20 cellular contexts compared by ENCODE assay signal in the genomic region with DNA sequence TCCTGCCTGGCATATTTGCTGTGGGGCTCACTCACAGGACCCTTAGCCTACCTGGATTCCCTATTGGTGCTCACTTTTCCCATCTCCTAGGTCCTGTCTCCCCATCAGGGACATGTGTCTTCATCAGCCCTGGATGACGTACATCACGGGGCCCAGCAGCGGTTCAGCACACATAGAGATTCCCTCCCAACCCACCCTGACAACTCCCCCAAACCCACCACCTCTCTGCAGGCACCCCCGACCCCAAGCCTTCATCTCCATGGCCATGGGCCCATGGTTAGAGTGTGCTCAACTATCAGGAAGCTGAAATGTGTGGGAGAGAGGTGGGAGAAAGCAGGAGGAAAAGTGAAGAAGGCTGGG. TPM values are rescaled to one million over a fixed set of nuclear protein-coding genes. Genes with fewer than 3 reads are reported as not detected.
DNase-seq lines count a peak whose midpoint lies in the region; ATAC-seq and TF ChIP-seq lines count a peak whose summit lies in the region.
"Had no signal": no experiment of that assay in that cellular context is flagged by ENCODE, and none has a peak within 500 bp of the region (broad histone marks: within the 10 kb centered on the region; RNA-seq: fewer than 3 reads in every experiment).

No MANE protein-coding gene starts in this region.

- H3K36me3 ChIP-seq in Caco-2 (ENCODE audit: control insufficient read depth, insufficient read depth, low read length): no peaks in the 10 kb centered on the region; the same call in 1 of the 2 replicates
- H3K36me3 ChIP-seq in lower lobe of right lung: no peaks in the 10 kb centered on the region

- H3K27me3 ChIP-seq in Caco-2 (replicated peaks; ENCODE audit: control insufficient read depth, insufficient read depth, low read length) (no peaks in the 10 kb centered on the region), lower lobe of right lung (ENCODE audit: low read depth) (no peaks in the 10 kb centered on the region)

- H3K4me1 ChIP-seq in Caco-2 (no peaks in the 10 kb centered on the region), lower lobe of right lung (no peaks in the 10 kb centered on the region)

- CTCF ChIA-PET in Caco-2 (lab: Charles Lee): interaction anchor here (0.8 kb wide), 1 partner anchor 301 kb away, joined by 5 read pairs; no protein-coding TSS in a partner anchor

- no peaks in the 10 kb centered on the region for H3K9me3 Mint-ChIP-seq in Caco-2 (ENCODE audit: unreplicated experiment)
- H3K9me3 Mint-ChIP-seq in neural crest cell: no peaks in the 10 kb centered on the region
- no peaks in the 10 kb centered on the region for H3K9me3 Mint-ChIP-seq in stimulated activated effector memory CD8-positive, alpha-beta T cell treated with anti-CD3 and anti-CD28 coated beads, Interleukin-12 subunit alpha, Interleukin-12 subunit beta, amount 100 ng/mL, for 72 hours
- H3K9me3 Mint-ChIP-seq in mesothelial cell of epicardium: no peaks in the 10 kb centered on the region
- H3K9me3 Mint-ChIP-seq: CD4-positive, alpha-beta T cell; HFFc6 had no signal

- H3K4me1 Mint-ChIP-seq in Caco-2 (ENCODE audit: low read depth, unreplicated experiment) (no peaks in the 10 kb centered on the region), neural crest cell (peaks cover 9% of the 10 kb centered on the region), mesothelial cell of epicardium (peaks cover under 1% of the 10 kb centered on the region)
- peaks cover 13% of the 10 kb centered on the region for H3K4me1 Mint-ChIP-seq in stimulated activated effector memory CD8-positive, alpha-beta T cell treated with anti-CD3 and anti-CD28 coated beads, Interleukin-12 subunit alpha, Interleukin-12 subunit beta, amount 100 ng/mL, for 72 hours

- H3K36me3 Mint-ChIP-seq in Caco-2 (ENCODE audit: insufficient read depth, unreplicated experiment) (peaks cover 29% of the 10 kb centered on the region), neural crest cell (ENCODE audit: low read depth) (no peaks in the 10 kb centered on the region), mesothelial cell of epicardium (peaks cover 5% of the 10 kb centered on the region)
- H3K36me3 Mint-ChIP-seq in stimulated activated effector memory CD8-positive, alpha-beta T cell treated with anti-CD3 and anti-CD28 coated beads, Interleukin-12 subunit alpha, Interleukin-12 subunit beta, amount 100 ng/mL, for 72 hours: peaks cover 14% of the 10 kb centered on the region

- intact Hi-C loops in Caco-2 (cut with micrococcal nuclease; ENCODE audit: unreplicated experiment) (no loop called here), lower lobe of right lung (cut with DNase I) (no loop called here)

- DNase-seq in Caco-2: no peak
- DNase-seq in lower lobe of right lung: peak; percentile 23
- no peak for DNase-seq in neural crest cell (ENCODE audit: low read depth, low spot score)
- no peak for DNase-seq in stimulated activated effector memory CD8-positive, alpha-beta T cell treated with anti-CD3 and anti-CD28 coated beads, Interleukin-12 subunit alpha, Interleukin-12 subunit beta, amount 100 ng/mL, for 72 hours (ENCODE audit: low spot score in 2 of 2)
- no peak for DNase-seq in NOMO-1 treated with DMSO at 0.1 percent for 48 hours (lab: John Stamatoyannopoulos, UW; ENCODE audit: unreplicated experiment)
- no peak for DNase-seq in mesothelial cell of epicardium (ENCODE audit: low spot score in 2 of 2, unreplicated experiment in 2 of 2)
- DNase-seq: AML-193; CD4-positive, alpha-beta T cell; DMS153; GDM1; GM23248; HCEC 1CT; HFFc6 had no signal

- POLR2A ChIA-PET in Caco-2 (lab: Charles Lee): no interaction called here

- ATAC-seq in lower lobe of right lung: no peak
- no peak for ATAC-seq in stimulated activated effector memory CD8-positive, alpha-beta T cell treated with anti-CD3 and anti-CD28 coated beads, Interleukin-12 subunit alpha, Interleukin-12 subunit beta, amount 100 ng/mL, for 72 hours
- ATAC-seq in HG02852 (IDR thresholded peaks at IDR 0.05; ENCODE audit: unreplicated experiment): no peak
- ATAC-seq: A549 had no signal

- H3K4me3 ChIP-seq in Caco-2 (ENCODE audit: low read depth, low read length) (no peak overlapping the region), lower lobe of right lung (no peak overlapping the region)
- H3K4me3 ChIP-seq: A549, GM23248 had no signal

- H3K9me3 ChIP-seq in Caco-2 (no peaks in the 10 kb centered on the region), lower lobe of right lung (no peaks in the 10 kb centered on the region)
- H3K9me3 ChIP-seq: A549 had no signal

- H3K27ac ChIP-seq in lower lobe of right lung: no peak overlapping the region
- H3K27ac ChIP-seq: 22Rv1, A549, C4-2B, GM23248, HL-60 had no signal

- H3K27me3 Mint-ChIP-seq in Caco-2 (ENCODE audit: insufficient read depth, unreplicated experiment) (no peaks in the 10 kb centered on the region), neural crest cell (ENCODE audit: low read depth) (no peaks in the 10 kb centered on the region), mesothelial cell of epicardium (ENCODE audit: low read depth) (no peaks in the 10 kb centered on the region)
- H3K27me3 Mint-ChIP-seq: CD4-positive, alpha-beta T cell had no signal

- BruUV-seq in Caco-2 (replicated peaks; lab: Mats Ljungman, UMichigan): no TSS peak

- TF ChIP-seq CTCF in Caco-2 (IDR thresholded peaks at IDR 0.05; ENCODE audit: insufficient read depth in 1 of 2, low read depth in 1 of 2, low read length in 1 of 2, severe bottlenecking in 1 of 2, unreplicated experiment in 1 of 2) (no peak), lower lobe of right lung (IDR thresholded peaks at IDR 0.05) (no peak), neural crest cell (conservative IDR thresholded peaks at IDR 0.05) (no peak), mesothelial cell of epicardium (IDR thresholded peaks at IDR 0.05; ENCODE audit: unreplicated experiment) (no peak)

- H3K4me3 Mint-ChIP-seq in Caco-2 (ENCODE audit: unreplicated experiment) (no peak overlapping the region), neural crest cell (no peak overlapping the region), mesothelial cell of epicardium (no peak overlapping the region)
- H3K4me3 Mint-ChIP-seq in stimulated activated effector memory CD8-positive, alpha-beta T cell treated with anti-CD3 and anti-CD28 coated beads, Interleukin-12 subunit alpha, Interleukin-12 subunit beta, amount 100 ng/mL, for 72 hours: no peak overlapping the region
- H3K4me3 Mint-ChIP-seq: CD4-positive, alpha-beta T cell; HFFc6 had no signal

- H3K27ac Mint-ChIP-seq in Caco-2 (ENCODE audit: unreplicated experiment) (peak overlapping the region; percentile 50), neural crest cell (ENCODE audit: unreplicated experiment) (peak overlapping the region; percentile 62), mesothelial cell of epicardium (no peak overlapping the region)
- peak overlapping the region; percentile 64 for H3K27ac Mint-ChIP-seq in stimulated activated effector memory CD8-positive, alpha-beta T cell treated with anti-CD3 and anti-CD28 coated beads, Interleukin-12 subunit alpha, Interleukin-12 subunit beta, amount 100 ng/mL, for 72 hours
- H3K27ac Mint-ChIP-seq: CD4-positive, alpha-beta T cell; HFFc6 had no signal

RNA-seq across cellular contexts. Expression of a gene that starts 25.4 kb away (rescaled TPM):
- total RNA-seq in Caco-2 (2022) (0.67 and 0.77 TPM in 2 replicates), lower lobe of right lung (3.5 TPM), neural crest cell (0.12 TPM in 1 of 2 replicates, not detected in the other), mesothelial cell of epicardium (0.34 to 0.50 TPM (median 0.40 TPM) in 3 replicates)
- total RNA-seq: Daoy, GM23248, H4, HFFc6 had no signal
